ENCODE assay signal across 8 cellular contexts in genomic region chr19:14519245-14519859, GRCh38. TPM values are rescaled to one million over a fixed set of nuclear protein-coding genes. Genes with fewer than 3 reads are reported as not detected.
A peak's percentile ranks its signal among the peaks of the same experiment; 100 is the strongest.
DNase-seq lines count a peak whose midpoint lies in the region; ATAC-seq and TF ChIP-seq lines count a peak whose summit lies in the region.

No MANE protein-coding gene starts in this region.

- DNase-seq in DND-41 (no peak), RWPE2 (ENCODE audit: low spot score) (no peak), psoas muscle (peak in 1 of 2 donors; percentile 30), superior temporal gyrus (ENCODE audit: extremely low spot score) (no peak), NCI-H82 treated with DMSO at 0.1 percent for 48 hours (lab: John Stamatoyannopoulos, UW; ENCODE audit: unreplicated experiment) (no peak)
- no peak for DNase-seq in activated CD4-positive, CD25-positive, alpha-beta regulatory T cell treated with anti-CD3 and anti-CD28 coated beads, Interleukin-2, amount 50 U/mL, for 72 hours

- peaks cover 36% of the 10 kb centered on the region for H4K20me1 ChIP-seq in DND-41 (ENCODE audit: insufficient read depth, low read length)

- intact Hi-C loops in psoas muscle (cut with DNase I) = loop anchor here in 1 of 2 donors (5.0 kb wide), 1 partner anchor 43 kb away; no protein-coding TSS in a partner anchor

- H3K27ac ChIP-seq in DND-41 (ENCODE audit: low read length) (peak overlapping the region; percentile 96), RWPE2 (ENCODE audit: poor library complexity, severe bottlenecking) (peak overlapping the region; percentile 98), esophagus (ENCODE audit: low read depth in 2 of 2, low read length in 1 of 2) (peak overlapping the region; percentile 96 to 98), psoas muscle (peak overlapping the region; percentile 98)

- 87 to 89% methylated on average over 22 of the region's 22 CpGs for WGBS in esophagus, 2 donors
- 77 to 88% (median 79%) methylated on average over 22 of the region's 22 CpGs for WGBS in psoas muscle, 3 donors

- H3K4me1 ChIP-seq in DND-41 (ENCODE audit: insufficient read depth, low read length) = peaks cover 40% of the 10 kb centered on the region
- H3K4me1 ChIP-seq in RWPE2 (ENCODE audit: insufficient read depth, poor library complexity, severe bottlenecking) = peaks cover 21% of the 10 kb centered on the region
- peaks cover 3 to 6% of the 10 kb centered on the region in 2 donors for H3K4me1 ChIP-seq in esophagus (ENCODE audit: control insufficient read depth in 2 of 2, insufficient read depth in 2 of 2, low read length in 1 of 2)
- H3K4me1 ChIP-seq in psoas muscle = peaks cover 32% of the 10 kb centered on the region

- H3K4me3 ChIP-seq in DND-41 (ENCODE audit: low read depth in 1 of 2, low read length in 2 of 2) (peak overlapping the region in 1 of 2 experiments; percentile 85; a peak in 2 of 4 replicates), RWPE2 (ENCODE audit: severe bottlenecking) (no peak overlapping the region), esophagus (ENCODE audit: low read depth in 1 of 2, low read length in 2 of 2) (no peak overlapping the region), psoas muscle (peak overlapping the region; percentile 82)

- TF ChIP-seq CTCF in DND-41 (IDR thresholded peaks at IDR 0.05; ENCODE audit: borderline replicate concordance, extremely low read depth, low read length, poor library complexity, severe bottlenecking) (no peak), RWPE2 (IDR thresholded peaks at IDR 0.05; ENCODE audit: poor library complexity, severe bottlenecking) (no peak), psoas muscle (IDR thresholded peaks at IDR 0.05) (no peak)

- H3K9ac ChIP-seq in DND-41 (ENCODE audit: low read depth, low read length) = peak overlapping the region; percentile 80

- no peaks in the 10 kb centered on the region for H3K27me3 ChIP-seq in DND-41 (ENCODE audit: insufficient read depth, low read length, poor library complexity)
- H3K27me3 ChIP-seq in RWPE2 (ENCODE audit: insufficient read depth, poor library complexity, severe bottlenecking) = no peaks in the 10 kb centered on the region
- H3K27me3 ChIP-seq in esophagus (ENCODE audit: control insufficient read depth in 1 of 2, insufficient read depth in 2 of 2, low read length in 2 of 2) = no peaks in the 10 kb centered on the region
- no peaks in the 10 kb centered on the region for H3K27me3 ChIP-seq in psoas muscle (ENCODE audit: insufficient read depth in 3 of 3, low read length in 2 of 3)

- H3K36me3 ChIP-seq in DND-41 (ENCODE audit: insufficient read depth, low read length) = peaks cover 32% of the 10 kb centered on the region
- peaks cover 29% of the 10 kb centered on the region for H3K36me3 ChIP-seq in RWPE2 (ENCODE audit: low read depth)
- peaks cover 7 to 19% of the 10 kb centered on the region in 2 donors for H3K36me3 ChIP-seq in esophagus (ENCODE audit: control insufficient read depth in 2 of 2, insufficient read depth in 2 of 2, low read length in 1 of 2)
- H3K36me3 ChIP-seq in psoas muscle (ENCODE audit: insufficient read depth in 1 of 2, low read depth in 1 of 2) = peaks cover 10 to 36% of the 10 kb centered on the region in 2 donors

- H3K9me3 ChIP-seq in DND-41 (ENCODE audit: insufficient read depth, low read length, severe bottlenecking) (no peaks in the 10 kb centered on the region), RWPE2 (ENCODE audit: severe bottlenecking) (no peaks in the 10 kb centered on the region), esophagus (ENCODE audit: control insufficient read depth in 2 of 2, insufficient read depth in 1 of 2, low read depth in 1 of 2, low read length in 1 of 2) (no peaks in the 10 kb centered on the region), psoas muscle (no peaks in the 10 kb centered on the region)

- peak overlapping the region; percentile 92 for H3K4me2 ChIP-seq in DND-41 (ENCODE audit: insufficient read depth, low read length)

- H2AFZ ChIP-seq in DND-41 (ENCODE audit: low read depth, low read length) = 0 out of 2 replicates have a peak overlapping the region, but pooled peaks have one; percentile 95

- H3K79me2 ChIP-seq in DND-41 (ENCODE audit: insufficient read depth, low read length) = peaks cover 37% of the 10 kb centered on the region

- ATAC-seq in DND-41 (ENCODE audit: insufficient read depth, low read depth) (no peak), RWPE2 (ENCODE audit: low read depth) (no peak), psoas muscle (no peak), esophagus mucosa (no peak)

RNA-seq across cellular contexts. Expression of gene DNAJB1, which starts 1.2 kb away (rescaled TPM):
- polyA plus RNA-seq in esophagus (100 to 1,000 TPM; 249 to 309 TPM), psoas muscle (10 to 100 TPM; 20.8 to 32.0 (median 24.4) TPM)
- total RNA-seq in psoas muscle (100 to 1,000 TPM in 1 of 4 donors, 10 to 100 TPM in 3; 32.6 to 105 (median 42.6) TPM), esophagus mucosa (337 TPM)

RNA-seq across cellular contexts. Expression of gene TECR, which starts 10.0 kb away (rescaled TPM):
- polyA plus RNA-seq in esophagus (100 to 1,000 TPM; 362 to 444 TPM), psoas muscle (100 to 1,000 TPM in 2 of 3 donors, 10 to 100 TPM in 1; 77.8 to 145 (median 136) TPM)
- total RNA-seq in psoas muscle (100 to 1,000 TPM; 111 to 209 (median 158) TPM), esophagus mucosa (341 TPM)

RNA-seq across cellular contexts. Expression of gene GIPC1, which starts 23.4 kb away (rescaled TPM):
- polyA plus RNA-seq in esophagus = 100 to 1,000 TPM; 269 to 368 TPM
- total RNA-seq in psoas muscle = 10 to 100 TPM; 37.9 to 45.3 (median 43.2) TPM
- polyA plus RNA-seq in psoas muscle = 10 to 100 TPM; 45.3 to 63.5 (median 50.8) TPM
- total RNA-seq in esophagus mucosa = 254 TPM

RNA-seq across cellular contexts. Expression of gene PTGER1, which starts 44.2 kb away (rescaled TPM):
- under 1 TPM; 0.32 to 0.47 TPM for polyA plus RNA-seq in esophagus
- under 1 TPM in 2 of 4 donors, not detected in 2; 0.15 to 0.25 TPM for total RNA-seq in psoas muscle
- polyA plus RNA-seq in psoas muscle = under 1 TPM; 0.05 to 0.10 (median 0.08) TPM
- 0.44 TPM for total RNA-seq in esophagus mucosa

RNA-seq across cellular contexts. Expression of gene NDUFB7, which starts 52.5 kb away (rescaled TPM):
- polyA plus RNA-seq in esophagus (100 to 1,000 TPM; 471 to 517 TPM), psoas muscle (100 to 1,000 TPM; 488 to 805 (median 716) TPM)
- total RNA-seq in psoas muscle (100 to 1,000 TPM; 216 to 306 (median 287) TPM), esophagus mucosa (186 TPM)
